Comparison of ENCODE assay signal across 16 cellular contexts in genomic region chr15:23422099-23422945, GRCh38. TPM values are rescaled to one million over a fixed set of nuclear protein-coding genes. Genes with fewer than 3 reads are reported as not detected.
DNase-seq lines count a peak whose midpoint lies in the region; ATAC-seq and TF ChIP-seq lines count a peak whose summit lies in the region.
"Had no signal": no experiment of that assay in that cellular context is flagged by ENCODE, and none has a peak within 500 bp of the region (broad histone marks: within the 10 kb centered on the region; RNA-seq: fewer than 3 reads in every experiment).

No MANE protein-coding gene starts in this region.

- H3K9me3 ChIP-seq in adrenal gland (replicated peaks in 1 of 3) (no peaks in the 10 kb centered on the region), tibial artery (no peaks in the 10 kb centered on the region)

- H3K9me3 Mint-ChIP-seq in stimulated activated naive CD8-positive, alpha-beta T cell treated with anti-CD3 and anti-CD28 coated beads, Interleukin-15, amount 100 ng/mL, for 72 hours = no peaks in the 10 kb centered on the region
- H3K9me3 Mint-ChIP-seq: activated naive CD8-positive, alpha-beta T cell treated with anti-CD3 and anti-CD28 coated beads, Interleukin-2, amount 10 ng/mL, durations not matched to agents 7 days and 5 days; activated T-cell treated with anti-CD3 and anti-CD28 coated beads, Interleukin-2, amount 50 U/mL, for 4 hours; CD4-positive, CD25-positive, alpha-beta regulatory T cell had no signal

- intact Hi-C loops in adrenal gland (cut with DNase I) = no loop called here
- intact Hi-C loops in left ventricle myocardium superior (cut with micrococcal nuclease) = no loop called here
- intact Hi-C loops in tibial artery (cut with DNase I; ENCODE audit: low total_unique reads) = no loop called here

- no peak for TF ChIP-seq POLR2A in adrenal gland (IDR thresholded peaks at IDR 0.05)

- H3K27ac ChIP-seq in adrenal gland = peak overlapping the region; percentile 60 to 97 (median 86)
- H3K27ac ChIP-seq in tibial artery = peak overlapping the region; percentile 72
- H3K27ac ChIP-seq: parathyroid adenoma had no signal

- no peak for TF ChIP-seq CTCF in adrenal gland (IDR thresholded peaks at IDR 0.05)
- no peak for TF ChIP-seq CTCF in tibial artery (IDR thresholded peaks at IDR 0.05)

- no peaks in the 10 kb centered on the region for H3K27me3 ChIP-seq in adrenal gland
- H3K27me3 ChIP-seq in tibial artery = no peaks in the 10 kb centered on the region

- H3K4me3 Mint-ChIP-seq in stimulated activated naive CD8-positive, alpha-beta T cell treated with anti-CD3 and anti-CD28 coated beads, Interleukin-15, amount 100 ng/mL, for 72 hours = no peak overlapping the region
- H3K4me3 Mint-ChIP-seq: activated naive CD8-positive, alpha-beta T cell treated with anti-CD3 and anti-CD28 coated beads, Interleukin-2, amount 10 ng/mL, durations not matched to agents 7 days and 5 days; activated T-cell treated with anti-CD3 and anti-CD28 coated beads, Interleukin-2, amount 50 U/mL, for 4 hours; CD4-positive, CD25-positive, alpha-beta regulatory T cell; H9 had no signal

- H3K4me1 Mint-ChIP-seq in stimulated activated naive CD8-positive, alpha-beta T cell treated with anti-CD3 and anti-CD28 coated beads, Interleukin-15, amount 100 ng/mL, for 72 hours = no peaks in the 10 kb centered on the region
- H3K4me1 Mint-ChIP-seq: activated naive CD8-positive, alpha-beta T cell treated with anti-CD3 and anti-CD28 coated beads, Interleukin-2, amount 10 ng/mL, durations not matched to agents 7 days and 5 days; CD4-positive, CD25-positive, alpha-beta regulatory T cell had no signal

- no peak overlapping the region for H3K27ac Mint-ChIP-seq in stimulated activated naive CD8-positive, alpha-beta T cell treated with anti-CD3 and anti-CD28 coated beads, Interleukin-15, amount 100 ng/mL, for 72 hours
- H3K27ac Mint-ChIP-seq: activated naive CD8-positive, alpha-beta T cell treated with anti-CD3 and anti-CD28 coated beads, Interleukin-2, amount 10 ng/mL, durations not matched to agents 7 days and 5 days; CD4-positive, CD25-positive, alpha-beta regulatory T cell; H9 had no signal

- ATAC-seq in left ventricle myocardium superior (peak; percentile 35), GM21528 (IDR thresholded peaks at IDR 0.05; ENCODE audit: low FRiP score, unreplicated experiment) (no peak), HG03521 (IDR thresholded peaks at IDR 0.05; ENCODE audit: unreplicated experiment) (no peak)
- ATAC-seq in stimulated activated naive CD8-positive, alpha-beta T cell treated with anti-CD3 and anti-CD28 coated beads, Interleukin-15, amount 100 ng/mL, for 72 hours = no peak
- ATAC-seq: activated T-cell treated with anti-CD3 and anti-CD28 coated beads, Interleukin-2, amount 50 U/mL, for 4 hours had no signal

- DNase-seq in M059J (ENCODE audit: low read depth) (peak; percentile 48), adrenal gland (peak; percentile 66 to 86 (median 75)), left ventricle myocardium superior (no peak), tibial artery (peak; percentile 42 to 89)
- DNase-seq in stimulated activated naive CD8-positive, alpha-beta T cell treated with anti-CD3 and anti-CD28 coated beads, Interleukin-15, amount 100 ng/mL, for 72 hours = no peak
- DNase-seq: activated naive CD8-positive, alpha-beta T cell treated with anti-CD3 and anti-CD28 coated beads, Interleukin-2, amount 10 ng/mL, durations not matched to agents 7 days and 5 days; activated T-cell treated with anti-CD3 and anti-CD28 coated beads, Interleukin-2, amount 50 U/mL, for 4 hours; CD4-positive, CD25-positive, alpha-beta regulatory T cell; H9; hypothalamus; small intestine had no signal

- H3K4me3 ChIP-seq in adrenal gland (no peak overlapping the region), tibial artery (no peak overlapping the region)
- H3K4me3 ChIP-seq: K562 had no signal

- WGBS in adrenal gland, 4 donors = 61 to 87% (median 70%) methylated on average over 4 to 18 of the region's 18 CpGs

- no peaks in the 10 kb centered on the region for H3K27me3 Mint-ChIP-seq in stimulated activated naive CD8-positive, alpha-beta T cell treated with anti-CD3 and anti-CD28 coated beads, Interleukin-15, amount 100 ng/mL, for 72 hours
- H3K27me3 Mint-ChIP-seq: activated naive CD8-positive, alpha-beta T cell treated with anti-CD3 and anti-CD28 coated beads, Interleukin-2, amount 10 ng/mL, durations not matched to agents 7 days and 5 days; CD4-positive, CD25-positive, alpha-beta regulatory T cell had no signal

- no peaks in the 10 kb centered on the region for H3K36me3 ChIP-seq in adrenal gland (replicated peaks in 1 of 2)
- H3K36me3 ChIP-seq in tibial artery = no peaks in the 10 kb centered on the region

- peaks cover 12 to 13% of the 10 kb centered on the region in 2 donors for H3K4me1 ChIP-seq in adrenal gland (replicated peaks in 1 of 2)
- H3K4me1 ChIP-seq in tibial artery = peaks cover 0 to 30% (median 9%) of the 10 kb centered on the region in 4 donors
- H3K4me1 ChIP-seq: parathyroid adenoma had no signal

RNA-seq across cellular contexts. Expression of gene GOLGA6L2, which starts 24.7 kb away (rescaled TPM):
- total RNA-seq in M059J (2014; rRNA removed; shearing (Covaris generic)) = not detected in 2 replicates
- total RNA-seq in adrenal gland = not detected
- under 1 TPM in 2 of 3 donors, not detected in 1; 0.16 to 0.24 TPM for polyA plus RNA-seq in adrenal gland
- total RNA-seq in left ventricle myocardium superior = not detected
- total RNA-seq: activated naive CD8-positive, alpha-beta T cell treated with anti-CD3 and anti-CD28 coated beads, Interleukin-2, amount 10 ng/mL, durations not matched to agents 7 days and 5 days; activated T-cell treated with anti-CD3 and anti-CD28 coated beads, Interleukin-2, amount 50 U/mL, for 4 hours; CD4-positive, CD25-positive, alpha-beta regulatory T cell; H9; K562; temporal lobe had no signal
- polyA plus RNA-seq: CD4-positive, CD25-positive, alpha-beta regulatory T cell; K562; small intestine had no signal

Comparison
In these comparisons a context has a peak if more than half of its experiments do, and no peak if none do; other contexts are left out.
1. DNase-seq: peak in M059J (single experiment), adrenal gland (7 of 7) and tibial artery (2 of 2); none in left ventricle myocardium superior (single experiment) and stimulated activated naive CD8-positive, alpha-beta T cell treated with anti-CD3 and anti-CD28 coated beads, Interleukin-15, amount 100 ng/mL, for 72 hours (0 of 2).